In genomic region chr2:24083567-24084385, GRCh38 we compare ENCODE assay signal across 8 cellular contexts. TPM values are rescaled to one million over a fixed set of nuclear protein-coding genes. Genes with fewer than 3 reads are reported as not detected.
DNase-seq lines count a peak whose midpoint lies in the region; ATAC-seq and TF ChIP-seq lines count a peak whose summit lies in the region.

No MANE protein-coding gene starts in this region.

- H3K4me3 Mint-ChIP-seq in MCF 10A (ENCODE audit: unreplicated experiment): peak overlapping the region; percentile 75

- TF ChIP-seq CTCF in PC-3 (conservative IDR thresholded peaks at IDR 0.05; ENCODE audit: low read depth, low read length) (no peak), MCF 10A (IDR thresholded peaks at IDR 0.05; ENCODE audit: unreplicated experiment) (no peak)

- no peaks in the 10 kb centered on the region for H3K27me3 ChIP-seq in PC-3 (ENCODE audit: low read length)

- CTCF ChIA-PET in PC-3 (lab: Charles Lee): interaction anchor here (0.5 to 2.1 kb wide), 8 partner anchors 55 to 891 kb away, joined by 3 to 24 read pairs (median 5); partner anchors contain the start of gene ATAD2B
- CTCF ChIA-PET in MCF 10A (lab: Yijun Ruan, JAX): interaction anchor here (0.5 to 4.8 kb wide), 29 partner anchors 12 to 590 kb away, joined by 3 to 41 read pairs (median 5); partner anchors contain the start of genes ATAD2B, FAM228B, MFSD2B and UBXN2A

- H3K36me3 ChIP-seq in PC-3 (ENCODE audit: low read depth, low read length): peaks cover 5% of the 10 kb centered on the region

- peak; percentile 82 for ATAC-seq in GM21717 (IDR thresholded peaks at IDR 0.05; ENCODE audit: unreplicated experiment)
- ATAC-seq in PC-3: peak; percentile 64

- H3K4me3 ChIP-seq in PC-3 (ENCODE audit: low read length): peak overlapping the region; percentile 67

- H3K36me3 Mint-ChIP-seq in MCF 10A (ENCODE audit: insufficient read depth, unreplicated experiment): peaks cover 37% of the 10 kb centered on the region

- POLR2A ChIA-PET in PC-3 (lab: Charles Lee; ENCODE audit: unreplicated experiment) (interaction anchor here (0.6 to 1.8 kb wide), 2 partner anchors 39 to 157 kb away, joined by 4 to 13 read pairs; partner anchors contain the start of genes ATAD2B, FAM228B and PFN4), MCF 10A (lab: Yijun Ruan, JAX) (interaction anchor here (0.6 to 4.2 kb wide), 36 partner anchors 8 to 890 kb away, joined by 3 to 108 read pairs (median 6); partner anchors contain the start of genes ATAD2B, FAM228B, FKBP1B and ITSN2)

- no peaks in the 10 kb centered on the region for H3K9me3 Mint-ChIP-seq in MCF 10A (ENCODE audit: unreplicated experiment)

- no peaks in the 10 kb centered on the region for H4K20me1 ChIP-seq in PC-3 (ENCODE audit: low read length)

- peaks cover 14% of the 10 kb centered on the region for H3K4me1 ChIP-seq in PC-3 (ENCODE audit: insufficient read depth, low read length)

- H3K27me3 Mint-ChIP-seq in MCF 10A (ENCODE audit: insufficient read depth, unreplicated experiment): no peaks in the 10 kb centered on the region

- peak overlapping the region; percentile 86 for H2AFZ ChIP-seq in PC-3 (ENCODE audit: low read length)

- DNase-seq in activated T-cell treated with anti-CD3 and anti-CD28 coated beads for 24 hours (ENCODE audit: low read depth) (peak; percentile 6), HuH-7 (ENCODE audit: low spot score) (peak; percentile 80), PC-3 (peak; percentile 65), MCF 10A (ENCODE audit: unreplicated experiment) (peak; percentile 95), islet precursor cell (peak; percentile 97)
- DNase-seq in activated T-cell treated with anti-CD3 and anti-CD28 coated beads, Interleukin-2, amount 50 U/mL, for 1 hour: no peak
- DNase-seq in stimulated activated CD8-positive, alpha-beta memory T cell treated with anti-CD3 and anti-CD28 coated beads, Interleukin-4, amount 100 ng/mL, for 24 hours (ENCODE audit: low read depth): peak; percentile 15

- peak overlapping the region; percentile 36 for H3K27ac ChIP-seq in PC-3 (ENCODE audit: low read length)

- TSS peak; percentile 45 for BruUV-seq in PC-3 (replicated peaks; lab: Mats Ljungman, UMichigan)
- BruUV-seq in MCF 10A (replicated peaks; lab: Mats Ljungman, UMichigan): TSS peak; percentile 37

- peak overlapping the region; percentile 92 for H3K27ac Mint-ChIP-seq in MCF 10A (ENCODE audit: low read depth, unreplicated experiment)

- H3K9me2 ChIP-seq in PC-3 (replicated peaks; ENCODE audit: low read length): no peaks in the 10 kb centered on the region

- no peaks in the 10 kb centered on the region for H3F3A ChIP-seq in PC-3 (ENCODE audit: low read length, unreplicated experiment)

- H3K9me3 ChIP-seq in PC-3 (ENCODE audit: low read length): no peaks in the 10 kb centered on the region

- H3K4me2 ChIP-seq in PC-3 (ENCODE audit: low read length): peak overlapping the region; percentile 78

- peaks cover 10% of the 10 kb centered on the region; the same call in 1 of the 2 replicates for H3K79me2 ChIP-seq in PC-3 (ENCODE audit: low read length)

- H3K9ac ChIP-seq in PC-3 (ENCODE audit: low read length): peak overlapping the region; percentile 56

- peaks cover 28% of the 10 kb centered on the region for H3K4me1 Mint-ChIP-seq in MCF 10A (ENCODE audit: insufficient read depth, unreplicated experiment)

- intact Hi-C loops in PC-3 (cut with micrococcal nuclease): loop anchor here (1.0 to 2.0 kb wide), 7 partner anchors 7 to 299 kb away; partner anchors contain the start of genes ATAD2B, SF3B6 and UBXN2A
- intact Hi-C loops in MCF 10A (cut with micrococcal nuclease): loop anchor here (1.0 to 5.0 kb wide), 8 partner anchors 40 to 299 kb away; partner anchors contain the start of genes ATAD2B, FAM228B, PFN4 and UBXN2A

RNA-seq across cellular contexts. Expression of gene TP53I3, which starts 0.9 kb away (rescaled TPM):
- total RNA-seq in PC-3 (2014; rRNA removed) (37.0 and 42.4 TPM in 2 replicates), MCF 10A (2022) (81.8 and 99.8 TPM in 2 replicates)

RNA-seq across cellular contexts. Expression of gene SF3B6, which starts 7.7 kb away (rescaled TPM):
- total RNA-seq in PC-3 (2014; rRNA removed): 139 and 220 TPM in 2 replicates
- total RNA-seq in MCF 10A (2022): 141 and 180 TPM in 2 replicates

RNA-seq across cellular contexts. Expression of gene FKBP1B, which starts 34.2 kb away (rescaled TPM):
- total RNA-seq in PC-3 (2014; rRNA removed) (2.1 and 2.7 TPM in 2 replicates), MCF 10A (2022) (1.7 and 1.8 TPM in 2 replicates)

RNA-seq across cellular contexts. Expression of gene WDCP, which starts 36.6 kb away (rescaled TPM):
- total RNA-seq in PC-3 (2014; rRNA removed) (5.6 and 11.5 TPM in 2 replicates), MCF 10A (2022) (9.0 and 11.2 TPM in 2 replicates)

RNA-seq across cellular contexts. Expression of gene PFN4, which starts 39.4 kb away (rescaled TPM):
- 0.44 and 2.3 TPM in 2 replicates for total RNA-seq in PC-3 (2014; rRNA removed)
- 1.8 and 2.6 TPM in 2 replicates for total RNA-seq in MCF 10A (2022)
